28 cellular contexts compared by ENCODE assay signal in the genomic region with DNA sequence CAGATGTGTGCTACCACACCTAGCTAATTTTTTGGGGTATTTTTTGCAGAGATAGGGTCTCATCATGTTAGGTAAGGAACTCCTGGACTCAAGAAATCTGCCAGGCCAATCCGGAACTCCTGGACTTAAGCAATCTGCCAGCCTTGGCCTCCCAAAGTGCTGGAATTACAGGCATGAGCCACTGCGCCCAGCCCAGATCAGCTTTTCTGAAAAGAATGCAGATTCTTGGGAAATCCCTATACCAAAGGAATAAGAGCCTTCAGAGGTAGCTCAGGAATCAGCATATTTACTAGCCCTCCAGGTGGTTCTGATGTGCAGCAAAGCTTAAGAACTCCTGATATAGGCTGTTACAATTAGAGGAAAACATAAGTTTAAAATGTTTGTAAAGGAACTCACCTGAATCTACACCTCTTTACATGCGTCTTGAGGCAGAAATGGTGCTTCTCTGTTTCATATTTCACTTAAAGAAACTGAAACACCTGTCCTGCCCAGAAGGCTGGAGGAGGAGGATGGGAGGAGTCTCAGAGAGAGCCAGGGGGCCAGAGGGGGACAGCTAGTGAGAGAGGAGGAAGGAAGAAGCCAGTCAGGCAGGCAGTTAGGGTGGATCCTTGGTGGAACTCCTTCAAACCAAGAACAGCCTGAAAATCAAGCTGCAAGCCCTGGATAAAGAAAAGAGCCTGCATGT. TPM values are rescaled to one million over a fixed set of nuclear protein-coding genes. Genes with fewer than 3 reads are reported as not detected.
"Had no signal": no experiment of that assay in that cellular context is flagged by ENCODE, and none has a peak within 500 bp of the region (broad histone marks: within the 10 kb centered on the region; RNA-seq: fewer than 3 reads in every experiment).

A gene with protein sequence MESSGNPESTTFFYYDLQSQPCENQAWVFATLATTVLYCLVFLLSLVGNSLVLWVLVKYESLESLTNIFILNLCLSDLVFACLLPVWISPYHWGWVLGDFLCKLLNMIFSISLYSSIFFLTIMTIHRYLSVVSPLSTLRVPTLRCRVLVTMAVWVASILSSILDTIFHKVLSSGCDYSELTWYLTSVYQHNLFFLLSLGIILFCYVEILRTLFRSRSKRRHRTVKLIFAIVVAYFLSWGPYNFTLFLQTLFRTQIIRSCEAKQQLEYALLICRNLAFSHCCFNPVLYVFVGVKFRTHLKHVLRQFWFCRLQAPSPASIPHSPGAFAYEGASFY (minus strand): TSS at position 463 of the 685 bp plus-strand sequence. CDS start 5,536 bp downstream, outside the sequence.

- H3K27ac ChIP-seq: adrenal gland, breast epithelium, SK-N-MC, WERI-Rb-1 had no signal

- H3K4me3 ChIP-seq: adrenal gland, breast epithelium, K562, SK-N-MC had no signal

- H3K36me3 ChIP-seq: adrenal gland, breast epithelium, WERI-Rb-1 had no signal

- H3K27me3 Mint-ChIP-seq: activated CD8-positive, alpha-beta memory T cell treated with anti-CD3 and anti-CD28 coated beads, Interleukin-2, amount 10 ng/mL, durations not matched to agents 7 days and 5 days; activated T-helper 17 cell treated with anti-CD3 and anti-CD28 coated beads, Interleukin-2, amount 50 U/mL, for 72 hours; T-cell had no signal

- DNase-seq: activated CD4-positive, alpha-beta T cell treated with anti-CD3 and anti-CD28 coated beads for 36 hours; activated CD8-positive, alpha-beta memory T cell treated with anti-CD3 and anti-CD28 coated beads, Interleukin-2, amount 10 ng/mL, durations not matched to agents 7 days and 5 days; activated CD8-positive, alpha-beta T cell treated with anti-CD3 and anti-CD28 coated beads, Interleukin-2, amount 10 ng/mL, durations not matched to agents 7 days and 5 days; activated gamma-delta T cell; activated naive CD4-positive, alpha-beta T cell treated with anti-CD3 and anti-CD28 coated beads for 36 hours; activated naive CD8-positive, alpha-beta T cell treated with anti-CD3 and anti-CD28 coated beads, Interleukin-2, amount 10 ng/mL, durations not matched to agents 7 days and 5 days; activated T-cell treated with anti-CD3 and anti-CD28 coated beads, Interleukin-2, amount 50 U/mL, for 48 hours; adrenal gland; anterior cingulate cortex; central memory CD4-positive, alpha-beta T cell; Kasumi-1; NCI-H1092; NCI-H1417; NCI-H1930; NCI-H2171; NCI-H226; NCI-H526; NCI-H774; T-cell; T1000; WERI-Rb-1 had no signal

- H3K27ac Mint-ChIP-seq: activated CD4-positive, alpha-beta T cell treated with anti-CD3 and anti-CD28 coated beads for 36 hours; activated CD8-positive, alpha-beta memory T cell treated with anti-CD3 and anti-CD28 coated beads, Interleukin-2, amount 10 ng/mL, durations not matched to agents 7 days and 5 days; activated CD8-positive, alpha-beta T cell treated with anti-CD3 and anti-CD28 coated beads, Interleukin-2, amount 10 ng/mL, durations not matched to agents 7 days and 5 days; activated naive CD4-positive, alpha-beta T cell treated with anti-CD3 and anti-CD28 coated beads for 36 hours; activated naive CD8-positive, alpha-beta T cell treated with anti-CD3 and anti-CD28 coated beads, Interleukin-2, amount 10 ng/mL, durations not matched to agents 7 days and 5 days; activated T-helper 17 cell treated with anti-CD3 and anti-CD28 coated beads, Interleukin-2, amount 50 U/mL, for 72 hours; T-cell had no signal

- H3K27me3 ChIP-seq: adrenal gland, breast epithelium had no signal

- FAIRE-seq: K562 had no signal

- H3K4me1 Mint-ChIP-seq: activated CD4-positive, alpha-beta T cell treated with anti-CD3 and anti-CD28 coated beads for 36 hours; activated CD8-positive, alpha-beta memory T cell treated with anti-CD3 and anti-CD28 coated beads, Interleukin-2, amount 10 ng/mL, durations not matched to agents 7 days and 5 days; activated naive CD8-positive, alpha-beta T cell treated with anti-CD3 and anti-CD28 coated beads, Interleukin-2, amount 10 ng/mL, durations not matched to agents 7 days and 5 days; activated T-helper 17 cell treated with anti-CD3 and anti-CD28 coated beads, Interleukin-2, amount 50 U/mL, for 72 hours had no signal

- H3K36me3 Mint-ChIP-seq: T-cell had no signal

- ATAC-seq: activated CD4-positive, alpha-beta T cell treated with anti-CD3 and anti-CD28 coated beads for 36 hours; activated CD8-positive, alpha-beta memory T cell treated with anti-CD3 and anti-CD28 coated beads, Interleukin-2, amount 10 ng/mL, durations not matched to agents 7 days and 5 days; activated CD8-positive, alpha-beta T cell treated with anti-CD3 and anti-CD28 coated beads, Interleukin-2, amount 10 ng/mL, durations not matched to agents 7 days and 5 days; activated T-helper 17 cell treated with anti-CD3 and anti-CD28 coated beads, Interleukin-2, amount 50 U/mL, for 72 hours; Panc1; Right ventricle myocardium inferior; T-cell had no signal

- H3K9me3 ChIP-seq: adrenal gland had no signal

- H3K4me1 ChIP-seq: adrenal gland, breast epithelium had no signal

- H3K4me3 Mint-ChIP-seq: activated CD4-positive, alpha-beta T cell treated with anti-CD3 and anti-CD28 coated beads for 36 hours; activated CD8-positive, alpha-beta memory T cell treated with anti-CD3 and anti-CD28 coated beads, Interleukin-2, amount 10 ng/mL, durations not matched to agents 7 days and 5 days; activated CD8-positive, alpha-beta T cell treated with anti-CD3 and anti-CD28 coated beads, Interleukin-2, amount 10 ng/mL, durations not matched to agents 7 days and 5 days; activated naive CD4-positive, alpha-beta T cell treated with anti-CD3 and anti-CD28 coated beads for 36 hours; activated naive CD8-positive, alpha-beta T cell treated with anti-CD3 and anti-CD28 coated beads, Interleukin-2, amount 10 ng/mL, durations not matched to agents 7 days and 5 days; activated T-helper 17 cell treated with anti-CD3 and anti-CD28 coated beads, Interleukin-2, amount 50 U/mL, for 72 hours; T-cell had no signal

RNA-seq across cellular contexts. Expression of the gene that starts here (rescaled TPM):
- total RNA-seq: activated CD4-positive, alpha-beta T cell treated with anti-CD3 and anti-CD28 coated beads for 36 hours; activated CD8-positive, alpha-beta memory T cell treated with anti-CD3 and anti-CD28 coated beads, Interleukin-2, amount 10 ng/mL, durations not matched to agents 7 days and 5 days; activated CD8-positive, alpha-beta T cell treated with anti-CD3 and anti-CD28 coated beads, Interleukin-2, amount 10 ng/mL, durations not matched to agents 7 days and 5 days; activated naive CD4-positive, alpha-beta T cell treated with anti-CD3 and anti-CD28 coated beads for 36 hours; activated naive CD8-positive, alpha-beta T cell treated with anti-CD3 and anti-CD28 coated beads, Interleukin-2, amount 10 ng/mL, durations not matched to agents 7 days and 5 days; K562; NCI-H460; Right ventricle myocardium inferior had no signal
- polyA plus RNA-seq: K562 had no signal
